Comparison of ENCODE assay signal across 23 cellular contexts in the genomic region with DNA sequence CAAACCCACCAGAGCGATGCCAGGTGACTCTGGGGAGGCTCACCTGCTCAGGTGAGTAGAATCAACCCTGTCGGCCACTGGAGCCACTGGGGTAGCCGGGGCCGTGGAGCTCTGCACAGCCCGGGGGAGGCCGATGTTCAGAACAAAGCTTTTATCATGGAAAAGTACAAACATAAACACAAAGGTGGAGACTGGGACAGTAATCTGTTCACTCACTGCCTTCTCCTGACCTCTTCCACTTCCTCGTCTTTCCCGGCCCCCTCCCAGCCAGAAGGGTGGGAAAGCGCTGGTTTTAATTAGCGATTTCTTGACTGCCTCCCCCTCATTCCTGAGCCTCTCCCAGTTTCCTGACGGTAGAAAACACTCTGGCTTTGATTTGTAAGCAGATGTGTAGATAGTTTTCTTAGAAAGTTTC. TPM values are rescaled to one million over a fixed set of nuclear protein-coding genes. Genes with fewer than 3 reads are reported as not detected.
A peak's percentile ranks its signal among the peaks of the same experiment; 100 is the strongest.
DNase-seq lines count a peak whose midpoint lies in the region; ATAC-seq and TF ChIP-seq lines count a peak whose summit lies in the region.
"Had no signal": no experiment of that assay in that cellular context is flagged by ENCODE, and none has a peak within 500 bp of the region (broad histone marks: within the 10 kb centered on the region; RNA-seq: fewer than 3 reads in every experiment).

No MANE protein-coding gene starts in this region.

- H3K9me3 ChIP-seq in SK-N-SH (no peaks in the 10 kb centered on the region), tibial artery (no peaks in the 10 kb centered on the region)
- H3K9me3 ChIP-seq: HAP-1, lower lobe of right lung, thoracic aorta had no signal

- H3K4me2 ChIP-seq in SK-N-SH: no peak overlapping the region

- ATAC-seq in SK-N-SH treated with all-trans-retinoic acid at 6 μM for 48 hours (no peak), HG03135 (IDR thresholded peaks at IDR 0.05; ENCODE audit: unreplicated experiment) (no peak)
- ATAC-seq in stimulated activated naive CD8-positive, alpha-beta T cell treated with anti-CD3 and anti-CD28 coated beads, Interleukin-15, Interleukin-2, amounts not matched to agents 100 U/mL and 50 U/mL, for 24 hours: no peak
- ATAC-seq: activated T-helper 17 cell treated with anti-CD3 and anti-CD28 coated beads, Interleukin-2, amount 50 U/mL, for 72 hours; lower lobe of right lung; T-helper 17 cell had no signal

- H3K27me3 ChIP-seq in SK-N-SH (ENCODE audit: insufficient read depth) (no peaks in the 10 kb centered on the region; the same call in 1 of the 2 replicates), tibial artery (peaks cover 0 to 70% of the 10 kb centered on the region in 2 donors)

- TF ChIP-seq EP300 in SK-N-SH (IDR thresholded peaks at IDR 0.05; ENCODE audit: borderline replicate concordance in 1 of 2, low read depth in 1 of 2, low read length in 1 of 2): no peak

- POLR2A ChIA-PET in SK-N-SH (lab: Yijun Ruan, JAX): no interaction called here

- no peak for TF ChIP-seq RAD21 in SK-N-SH (IDR thresholded peaks at IDR 0.05; ENCODE audit: low read length)

- peaks cover 0 to 10% of the 10 kb centered on the region in 2 experiments; a peak in 1 of 4 replicates for H3K4me1 ChIP-seq in SK-N-SH (ENCODE audit: control insufficient read depth in 1 of 2, insufficient read depth in 2 of 2, low read depth in 1 of 2, low read length in 1 of 2)
- peaks cover 0 to 8% (median 4%) of the 10 kb centered on the region in 4 donors for H3K4me1 ChIP-seq in tibial artery

- no peaks in the 10 kb centered on the region for H3K9me2 ChIP-seq in SK-N-SH

- H3K9me3 Mint-ChIP-seq in glutamatergic neuron (ENCODE audit: unreplicated experiment) (no peaks in the 10 kb centered on the region), type B pancreatic cell (no peaks in the 10 kb centered on the region)
- H3K9me3 Mint-ChIP-seq: activated T-helper 17 cell treated with anti-CD3 and anti-CD28 coated beads, Interleukin-2, amount 50 U/mL, for 72 hours; CD4-positive, alpha-beta memory T cell; central memory CD8-positive, alpha-beta T cell; immature natural killer cell; naive B cell had no signal

- H3K4me3 ChIP-seq in SK-N-SH (ENCODE audit: low read depth in 2 of 2, low read length in 1 of 2) (no peak overlapping the region), tibial artery (no peak overlapping the region)
- H3K4me3 ChIP-seq: HAP-1, lower lobe of right lung, thoracic aorta had no signal

- H3K27ac Mint-ChIP-seq in glutamatergic neuron (ENCODE audit: unreplicated experiment) (peak overlapping the region; percentile 12), type B pancreatic cell (peak overlapping the region; percentile 42)
- H3K27ac Mint-ChIP-seq: activated T-helper 17 cell treated with anti-CD3 and anti-CD28 coated beads, Interleukin-2, amount 50 U/mL, for 72 hours; immature natural killer cell; T-helper 17 cell had no signal

- H3K4me1 Mint-ChIP-seq in glutamatergic neuron (ENCODE audit: low read depth, unreplicated experiment) (no peaks in the 10 kb centered on the region), type B pancreatic cell (ENCODE audit: unreplicated experiment) (peaks cover 25% of the 10 kb centered on the region)
- H3K4me1 Mint-ChIP-seq: central memory CD8-positive, alpha-beta T cell had no signal

- H2AFZ ChIP-seq in SK-N-SH (ENCODE audit: low read depth): 0 out of 2 replicates have a peak overlapping the region, but pooled peaks have one; percentile 8

- CTCF ChIA-PET in SK-N-SH (lab: Yijun Ruan, JAX): interaction anchor here (1.0 to 5.8 kb wide), 14 partner anchors 11 to 205 kb away, joined by 3 to 124 read pairs (median 8); a partner anchor contains a TSS

- H3K79me2 ChIP-seq in SK-N-SH (ENCODE audit: insufficient read depth): no peaks in the 10 kb centered on the region

- H3K9ac ChIP-seq in SK-N-SH: no peak overlapping the region

- no peaks in the 10 kb centered on the region for H3K36me3 ChIP-seq in SK-N-SH (replicated peaks in 1 of 2; ENCODE audit: control insufficient read depth in 1 of 2, insufficient read depth in 2 of 2, low read length in 1 of 2)
- no peaks in the 10 kb centered on the region for H3K36me3 ChIP-seq in tibial artery
- H3K36me3 ChIP-seq: HAP-1, lower lobe of right lung, thoracic aorta had no signal

- TF ChIP-seq CTCF in SK-N-SH (IDR thresholded peaks at IDR 0.05) (no peak), glutamatergic neuron (IDR thresholded peaks at IDR 0.05; ENCODE audit: partially characterized antibody, unreplicated experiment) (peak; percentile 14), type B pancreatic cell (conservative IDR thresholded peaks at IDR 0.05) (no peak), tibial artery (IDR thresholded peaks at IDR 0.05) (no peak)

- no peaks in the 10 kb centered on the region for H3K36me3 Mint-ChIP-seq in glutamatergic neuron (ENCODE audit: unreplicated experiment)
- no peaks in the 10 kb centered on the region for H3K36me3 Mint-ChIP-seq in type B pancreatic cell
- H3K36me3 Mint-ChIP-seq: CD4-positive, alpha-beta memory T cell; immature natural killer cell; naive B cell had no signal

- no peaks in the 10 kb centered on the region for H4K20me1 ChIP-seq in SK-N-SH (ENCODE audit: insufficient read depth)

- intact Hi-C loops in tibial artery (cut with DNase I; ENCODE audit: low total_unique reads): no loop called here

- no peak overlapping the region for H3K27ac ChIP-seq in SK-N-SH (ENCODE audit: low read depth in 2 of 2, low read length in 1 of 2)
- no peak overlapping the region for H3K27ac ChIP-seq in tibial artery
- H3K27ac ChIP-seq: 22Rv1, lower lobe of right lung, thoracic aorta had no signal

- H3K27me3 Mint-ChIP-seq in glutamatergic neuron (ENCODE audit: unreplicated experiment): peaks cover 2% of the 10 kb centered on the region
- H3K27me3 Mint-ChIP-seq in type B pancreatic cell: peaks cover 3% of the 10 kb centered on the region
- H3K27me3 Mint-ChIP-seq: progenitor cell of endocrine pancreas had no signal

- 62% methylated on average over 11 of the region's 11 CpGs for WGBS in SK-N-SH (ENCODE audit: low lambda C conversion rate)

- H3K4me3 Mint-ChIP-seq in glutamatergic neuron (ENCODE audit: unreplicated experiment) (no peak overlapping the region), type B pancreatic cell (peak overlapping the region; percentile 74)
- H3K4me3 Mint-ChIP-seq: activated T-helper 17 cell treated with anti-CD3 and anti-CD28 coated beads, Interleukin-2, amount 50 U/mL, for 72 hours; CD4-positive, alpha-beta memory T cell; central memory CD8-positive, alpha-beta T cell; immature natural killer cell; naive B cell; T-helper 17 cell had no signal

- H3F3A ChIP-seq in SK-N-SH (replicated peaks; ENCODE audit: insufficient read depth): no peaks in the 10 kb centered on the region

- DNase-seq in SK-N-SH (no peak), cerebellar cortex (ENCODE audit: low spot score) (peak; percentile 79), glutamatergic neuron (no peak), type B pancreatic cell (ENCODE audit: extremely low spot score, unreplicated experiment) (no peak), tibial artery (no peak)
- DNase-seq in stimulated activated naive CD8-positive, alpha-beta T cell treated with anti-CD3 and anti-CD28 coated beads, Interleukin-15, Interleukin-2, amounts not matched to agents 100 U/mL and 50 U/mL, for 24 hours: no peak
- DNase-seq: amygdala; CD4-positive, alpha-beta memory T cell; DMS79; immature natural killer cell; lower lobe of right lung; naive B cell; NCI-H1436; small intestine; T-helper 17 cell had no signal

TF ChIP-seq in SK-N-SH, 30 proteins besides CTCF, POLR2A, EP300 and RAD21 (continues in another document):
- TF ChIP-seq POLR2AphosphoS5 (IDR thresholded peaks at IDR 0.05; ENCODE audit: low read depth, low read length): no peak
- TF ChIP-seq, protein P1, sequence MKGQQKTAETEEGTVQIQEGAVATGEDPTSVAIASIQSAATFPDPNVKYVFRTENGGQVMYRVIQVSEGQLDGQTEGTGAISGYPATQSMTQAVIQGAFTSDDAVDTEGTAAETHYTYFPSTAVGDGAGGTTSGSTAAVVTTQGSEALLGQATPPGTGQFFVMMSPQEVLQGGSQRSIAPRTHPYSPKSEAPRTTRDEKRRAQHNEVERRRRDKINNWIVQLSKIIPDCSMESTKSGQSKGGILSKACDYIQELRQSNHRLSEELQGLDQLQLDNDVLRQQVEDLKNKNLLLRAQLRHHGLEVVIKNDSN (IDR thresholded peaks at IDR 0.05; ENCODE audit: borderline replicate concordance, low read depth): no peak

RNA-seq across cellular contexts. Expression of a gene that starts 9.8 kb away (rescaled TPM):
- polyA plus RNA-seq in SK-N-SH (2012; rRNA removed): 0.10 and 0.11 TPM in 2 replicates
- polyA plus RNA-seq in SK-N-SH (2012; cell fraction: cytosol; rRNA removed): 0.08 and 0.12 TPM in 2 replicates
- 0.08 and 0.11 TPM in 2 replicates for polyA plus RNA-seq in SK-N-SH (2012; cell fraction: nucleus; rRNA removed)
- not detected for total RNA-seq in glutamatergic neuron (ENCODE audit: unreplicated experiment)
- 0.14 TPM in 1 of 2 replicates, not detected in the other for total RNA-seq in type B pancreatic cell (ENCODE audit: low replicate concordance)
- total RNA-seq: CD4-positive, alpha-beta memory T cell; lower lobe of right lung; progenitor cell of endocrine pancreas; T-helper 17 cell; thoracic aorta had no signal
- polyA plus RNA-seq: CD4-positive, alpha-beta memory T cell; immature natural killer cell had no signal

RNA-seq across cellular contexts. Expression of a gene that starts 15.7 kb away (rescaled TPM):
- polyA plus RNA-seq in SK-N-SH (2012; rRNA removed): 2.1 and 3.8 TPM in 2 replicates
- polyA plus RNA-seq in SK-N-SH (2012; cell fraction: cytosol; rRNA removed): 0.82 and 1.6 TPM in 2 replicates
- 1.3 and 1.4 TPM in 2 replicates for polyA plus RNA-seq in SK-N-SH (2012; cell fraction: nucleus; rRNA removed)
- 0.29 TPM for total RNA-seq in glutamatergic neuron (ENCODE audit: unreplicated experiment)
- 13.2 and 17.7 TPM in 2 replicates for total RNA-seq in type B pancreatic cell (ENCODE audit: low replicate concordance)
- total RNA-seq: progenitor cell of endocrine pancreas had no signal

RNA-seq across cellular contexts. Expression of a gene that starts 22.3 kb away (rescaled TPM):
- polyA plus RNA-seq in SK-N-SH (2012; rRNA removed): not detected in 2 replicates
- polyA plus RNA-seq in SK-N-SH (2012; cell fraction: cytosol; rRNA removed): not detected in 2 replicates
- not detected in 2 replicates for polyA plus RNA-seq in SK-N-SH (2012; cell fraction: nucleus; rRNA removed)
- total RNA-seq in glutamatergic neuron (ENCODE audit: unreplicated experiment) (7.2 TPM), type B pancreatic cell (ENCODE audit: low replicate concordance) (0.21 and 0.97 TPM in 2 replicates)
- total RNA-seq: CD4-positive, alpha-beta memory T cell; lower lobe of right lung; T-helper 17 cell had no signal
- polyA plus RNA-seq: CD4-positive, alpha-beta memory T cell; immature natural killer cell; small intestine had no signal

RNA-seq across cellular contexts. Expression of a gene that starts 31.9 kb away (rescaled TPM):
- polyA plus RNA-seq in SK-N-SH (2012; rRNA removed): 0.07 TPM in 1 of 2 replicates, not detected in the other
- polyA plus RNA-seq in SK-N-SH (2012; cell fraction: cytosol; rRNA removed): 0.16 TPM in 1 of 2 replicates, not detected in the other
- polyA plus RNA-seq in SK-N-SH (2012; cell fraction: nucleus; rRNA removed): not detected in 2 replicates
- total RNA-seq in glutamatergic neuron (ENCODE audit: unreplicated experiment) (0.27 TPM), type B pancreatic cell (ENCODE audit: low replicate concordance) (1.4 and 1.6 TPM in 2 replicates)

Comparison
In these comparisons a context has a peak if more than half of its experiments do, and no peak if none do; other contexts are left out.
1. RNA of a gene that starts 15.7 kb away (total RNA-seq): 13.2 to 17.7 TPM in type B pancreatic cell; 0.29 TPM in glutamatergic neuron (single experiment); every median in the first group is over 10 times any median in the second.